Comparison of ENCODE assay signal across 8 cellular contexts in genomic region chr17:82065638-82066303, GRCh38. TPM values are rescaled to one million over a fixed set of nuclear protein-coding genes. Genes with fewer than 3 reads are reported as not detected.
DNase-seq lines count a peak whose midpoint lies in the region; ATAC-seq and TF ChIP-seq lines count a peak whose summit lies in the region.

Gene DUS1L, minus strand, starts transcription at chr17:82065804. Its CDS starts 745 bp downstream, at chr17:82065059.

- H3K4me1 Mint-ChIP-seq in activated T-helper 2 cell treated with anti-CD3 and anti-CD28 coated beads, Interferon-gamma antibody, Interleukin-2, Interleukin-4, amounts not matched to agents 10 μg/mL and 5 μg/mL and 100 μg/mL, durations not matched to agents 14 hours and 24 hours and 36 hours (ENCODE audit: low read depth): no peaks in the 10 kb centered on the region
- H3K4me1 Mint-ChIP-seq in stimulated activated naive CD8-positive, alpha-beta T cell treated with anti-CD3 and anti-CD28 coated beads, Interleukin-15, amount 100 ng/mL, for 72 hours: peaks cover 25% of the 10 kb centered on the region

- H3K9me3 ChIP-seq in PC-9 (ENCODE audit: insufficient read depth, low read depth) (no peaks in the 10 kb centered on the region), neural cell (ENCODE audit: low read length) (no peaks in the 10 kb centered on the region)

- TF ChIP-seq EP300 in neural cell (conservative IDR thresholded peaks at IDR 0.05; ENCODE audit: poor library complexity, severe bottlenecking): peak; percentile 19

- no peaks in the 10 kb centered on the region for H3K36me3 ChIP-seq in PC-9 (ENCODE audit: low read depth)
- H3K36me3 ChIP-seq in neural cell (ENCODE audit: insufficient read depth, low read length): no peaks in the 10 kb centered on the region

- peak within 1 kb of the TSS; percentile 84 for H3K27ac Mint-ChIP-seq in activated T-helper 2 cell treated with anti-CD3 and anti-CD28 coated beads, Interferon-gamma antibody, Interleukin-2, Interleukin-4, amounts not matched to agents 10 μg/mL and 5 μg/mL and 100 μg/mL, durations not matched to agents 14 hours and 24 hours and 36 hours
- H3K27ac Mint-ChIP-seq in stimulated activated naive CD8-positive, alpha-beta T cell treated with anti-CD3 and anti-CD28 coated beads, Interleukin-15, amount 100 ng/mL, for 72 hours: peak within 1 kb of the TSS; percentile 93 to 97

- TF ChIP-seq RAD21 in neural cell (conservative IDR thresholded peaks at IDR 0.05): no peak

- H3K79me2 ChIP-seq in PC-9 (ENCODE audit: low read depth): peaks cover 17% of the 10 kb centered on the region; the same call in 1 of the 2 replicates
- H3K79me2 ChIP-seq in neural cell (replicated peaks; ENCODE audit: insufficient read depth, low read length): no peaks in the 10 kb centered on the region

- H3K4me2 ChIP-seq in PC-9: peak within 1 kb of the TSS; percentile 89
- peak within 1 kb of the TSS; percentile 61 for H3K4me2 ChIP-seq in neural cell (ENCODE audit: low read length)

- CTCF ChIA-PET in PC-9 (lab: Charles Lee): interaction anchor here (0.6 kb wide), 2 partner anchors 28 to 105 kb away, joined by 3 read pairs; partner anchors contain the start of gene DCXR

- no peaks in the 10 kb centered on the region for H3K9me3 Mint-ChIP-seq in activated T-helper 2 cell treated with anti-CD3 and anti-CD28 coated beads, Interferon-gamma antibody, Interleukin-2, Interleukin-4, amounts not matched to agents 10 μg/mL and 5 μg/mL and 100 μg/mL, durations not matched to agents 14 hours and 24 hours and 36 hours
- no peaks in the 10 kb centered on the region for H3K9me3 Mint-ChIP-seq in stimulated activated naive CD8-positive, alpha-beta T cell treated with anti-CD3 and anti-CD28 coated beads, Interleukin-15, amount 100 ng/mL, for 72 hours

- H3K4me3 ChIP-seq in PC-9: peak within 1 kb of the TSS; percentile 71
- peak within 1 kb of the TSS; percentile 73 for H3K4me3 ChIP-seq in fibroblast of pulmonary artery (replicated peaks; ENCODE audit: low read depth, low read length)
- H3K4me3 ChIP-seq in neural cell (ENCODE audit: low read length): peak within 1 kb of the TSS; percentile 94

- DNase-seq in DMS 273 (lab: John Stamatoyannopoulos, UW; ENCODE audit: unreplicated experiment) (peak; percentile 83), DMS 273 treated with DMSO at 0.1 percent for 48 hours (lab: John Stamatoyannopoulos, UW) (no peak), PC-9 (peak in 1 of 2 experiments; percentile 54), fibroblast of pulmonary artery (ENCODE audit: low read depth) (peak; percentile 58)
- peak; percentile 69 for DNase-seq in activated T-helper 2 cell treated with anti-CD3 and anti-CD28 coated beads, Interferon-gamma antibody, Interleukin-2, Interleukin-4, amounts not matched to agents 10 μg/mL and 5 μg/mL and 100 μg/mL, durations not matched to agents 14 hours and 24 hours and 36 hours (ENCODE audit: low spot score)
- peak; percentile 77 to 79 for DNase-seq in stimulated activated naive CD8-positive, alpha-beta T cell treated with anti-CD3 and anti-CD28 coated beads, Interleukin-15, amount 100 ng/mL, for 72 hours

- H2AFZ ChIP-seq in PC-9: peak within 1 kb of the TSS; percentile 92
- H2AFZ ChIP-seq in neural cell (ENCODE audit: low read depth, low read length): peak within 1 kb of the TSS; percentile 97

- H3K27me3 ChIP-seq in PC-9 (ENCODE audit: insufficient read depth, low read depth) (no peaks in the 10 kb centered on the region), neural cell (ENCODE audit: insufficient read depth, low read depth, low read length) (no peaks in the 10 kb centered on the region)

- POLR2A ChIA-PET in PC-9 (lab: Charles Lee; ENCODE audit: unreplicated experiment): interaction anchor here (1.2 kb wide), 1 partner anchor 28 kb away, joined by 5 read pairs; the partner anchor contains the start of gene DCXR

- no TSS peak for BruUV-seq in PC-9 (replicated peaks; lab: Mats Ljungman, UMichigan)

- TF ChIP-seq CTCF in PC-9 (conservative IDR thresholded peaks at IDR 0.05): no peak
- no peak for TF ChIP-seq CTCF in fibroblast of pulmonary artery (IDR thresholded peaks at IDR 0.05; ENCODE audit: low read length, missing control alignments)
- no peak for TF ChIP-seq CTCF in neural cell (IDR thresholded peaks at IDR 0.05; ENCODE audit: poor library complexity, severe bottlenecking)

- ATAC-seq in HG02759 (IDR thresholded peaks at IDR 0.05; ENCODE audit: unreplicated experiment): peak; percentile 72
- ATAC-seq in stimulated activated naive CD8-positive, alpha-beta T cell treated with anti-CD3 and anti-CD28 coated beads, Interleukin-15, amount 100 ng/mL, for 72 hours: peak; percentile 93

- no peaks in the 10 kb centered on the region for H3K27me3 Mint-ChIP-seq in activated T-helper 2 cell treated with anti-CD3 and anti-CD28 coated beads, Interferon-gamma antibody, Interleukin-2, Interleukin-4, amounts not matched to agents 10 μg/mL and 5 μg/mL and 100 μg/mL, durations not matched to agents 14 hours and 24 hours and 36 hours (ENCODE audit: low read depth)
- H3K27me3 Mint-ChIP-seq in stimulated activated naive CD8-positive, alpha-beta T cell treated with anti-CD3 and anti-CD28 coated beads, Interleukin-15, amount 100 ng/mL, for 72 hours: no peaks in the 10 kb centered on the region

- H3K36me3 Mint-ChIP-seq in activated T-helper 2 cell treated with anti-CD3 and anti-CD28 coated beads, Interferon-gamma antibody, Interleukin-2, Interleukin-4, amounts not matched to agents 10 μg/mL and 5 μg/mL and 100 μg/mL, durations not matched to agents 14 hours and 24 hours and 36 hours (ENCODE audit: low read depth): no peaks in the 10 kb centered on the region

- H3K4me1 ChIP-seq in PC-9 (replicated peaks; ENCODE audit: insufficient read depth): peaks cover 9% of the 10 kb centered on the region; the same call in 1 of the 2 replicates

- peak within 1 kb of the TSS; percentile 82 for H3K4me3 Mint-ChIP-seq in activated T-helper 2 cell treated with anti-CD3 and anti-CD28 coated beads, Interferon-gamma antibody, Interleukin-2, Interleukin-4, amounts not matched to agents 10 μg/mL and 5 μg/mL and 100 μg/mL, durations not matched to agents 14 hours and 24 hours and 36 hours (ENCODE audit: low read depth)
- H3K4me3 Mint-ChIP-seq in stimulated activated naive CD8-positive, alpha-beta T cell treated with anti-CD3 and anti-CD28 coated beads, Interleukin-15, amount 100 ng/mL, for 72 hours: peak within 1 kb of the TSS; percentile 89 to 91

- H3F3A ChIP-seq in PC-9 (ENCODE audit: insufficient read depth, low read depth) (no peaks in the 10 kb centered on the region), neural cell (ENCODE audit: insufficient read depth, low read length, poor library complexity, severe bottlenecking) (no peaks in the 10 kb centered on the region)

- peak within 1 kb of the TSS; percentile 72 for H3K9ac ChIP-seq in neural cell (ENCODE audit: low read length)

- intact Hi-C loops in PC-9 (cut with micrococcal nuclease; ENCODE audit: unreplicated experiment): no loop called here
- intact Hi-C loops in activated T-helper 2 cell treated with anti-CD3 and anti-CD28 coated beads, Interferon-gamma antibody, Interleukin-2, Interleukin-4, amounts not matched to agents 10 μg/mL and 5 μg/mL and 100 μg/mL, durations not matched to agents 14 hours and 24 hours and 36 hours (cut with micrococcal nuclease): no loop called here

- H3K9me2 ChIP-seq in PC-9 (ENCODE audit: insufficient read depth): no peaks in the 10 kb centered on the region
- no peaks in the 10 kb centered on the region for H3K9me2 ChIP-seq in neural cell (ENCODE audit: insufficient read depth, low read length)

- H3K27ac ChIP-seq in PC-9 (no peak within 1 kb of the TSS), neural cell (ENCODE audit: low read length) (peak within 1 kb of the TSS; percentile 56)

- no peaks in the 10 kb centered on the region for H4K20me1 ChIP-seq in PC-9 (ENCODE audit: insufficient read depth)
- no peaks in the 10 kb centered on the region for H4K20me1 ChIP-seq in neural cell (ENCODE audit: insufficient read depth)

TF ChIP-seq in neural cell, 6 proteins besides CTCF, POLR2A, EP300 and RAD21:
- TF ChIP-seq POLR2AphosphoS5 (IDR thresholded peaks at IDR 0.05) (peak; percentile 52), TAF1 (IDR thresholded peaks at IDR 0.05; ENCODE audit: low read depth) (no peak), SMC3 (conservative IDR thresholded peaks at IDR 0.05; ENCODE audit: poor library complexity) (no peak), MXI1 (conservative IDR thresholded peaks at IDR 0.05; ENCODE audit: poor library complexity, severe bottlenecking) (peak; percentile 45), REST (IDR thresholded peaks at IDR 0.05; ENCODE audit: borderline replicate concordance) (peak; percentile 45)

RNA-seq across cellular contexts. Expression of gene DUS1L, which starts in this region (rescaled TPM):
- 138 and 175 TPM in 2 replicates for total RNA-seq in PC-9 (2021)
- total RNA-seq in activated T-helper 2 cell treated with anti-CD3 and anti-CD28 coated beads, Interferon-gamma antibody, Interleukin-2, Interleukin-4, amounts not matched to agents 10 μg/mL and 5 μg/mL and 100 μg/mL, durations not matched to agents 14 hours and 24 hours and 36 hours: 154 and 179 TPM in 2 replicates
- polyA plus RNA-seq in neural cell: 100 and 115 TPM in 2 replicates
- 28.4 and 33.1 TPM in 2 replicates for polyA minus RNA-seq in neural cell
